In the genomic region with DNA sequence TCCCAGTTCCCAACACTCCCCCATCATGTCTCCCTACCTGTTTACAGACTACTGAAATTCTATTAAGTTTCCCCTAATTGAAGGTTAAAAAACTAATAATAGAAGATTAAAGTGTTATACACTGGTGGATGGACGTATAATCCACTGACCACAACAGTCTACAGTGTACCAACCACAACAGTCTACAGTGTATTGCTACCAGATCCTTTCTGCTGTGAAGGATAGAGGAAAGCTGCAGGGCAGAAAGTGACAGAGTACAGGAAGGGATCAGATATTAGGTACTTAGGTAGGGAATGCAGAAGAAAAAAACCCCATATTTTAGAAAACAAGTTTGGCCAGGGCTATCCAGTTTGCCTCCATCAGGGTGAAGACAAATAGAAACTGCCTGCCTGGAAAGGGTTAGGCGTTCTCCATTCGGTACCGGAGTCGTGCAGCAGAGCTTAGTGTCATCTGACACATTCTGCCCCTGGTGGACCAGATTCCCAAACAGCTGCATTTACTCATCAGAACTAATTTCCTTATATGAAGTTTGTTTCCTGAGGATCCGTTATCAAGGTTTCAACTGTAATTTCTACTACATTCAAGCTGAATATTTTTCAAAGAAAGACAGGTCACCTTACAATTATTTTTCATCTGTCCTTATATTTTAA, we compare ENCODE assay signal across 1 cellular context.
TF ChIP-seq lines count a peak whose summit lies in the region.

No MANE protein-coding gene starts in this region.

TF ChIP-seq in WTC11, 78 proteins besides CTCF, POLR2A, EP300 and RAD21 (continued from another document):
- TF ChIP-seq AR (CRISPR knock-in tag; IDR thresholded peaks at IDR 0.05): no peak
